In the genomic region with DNA sequence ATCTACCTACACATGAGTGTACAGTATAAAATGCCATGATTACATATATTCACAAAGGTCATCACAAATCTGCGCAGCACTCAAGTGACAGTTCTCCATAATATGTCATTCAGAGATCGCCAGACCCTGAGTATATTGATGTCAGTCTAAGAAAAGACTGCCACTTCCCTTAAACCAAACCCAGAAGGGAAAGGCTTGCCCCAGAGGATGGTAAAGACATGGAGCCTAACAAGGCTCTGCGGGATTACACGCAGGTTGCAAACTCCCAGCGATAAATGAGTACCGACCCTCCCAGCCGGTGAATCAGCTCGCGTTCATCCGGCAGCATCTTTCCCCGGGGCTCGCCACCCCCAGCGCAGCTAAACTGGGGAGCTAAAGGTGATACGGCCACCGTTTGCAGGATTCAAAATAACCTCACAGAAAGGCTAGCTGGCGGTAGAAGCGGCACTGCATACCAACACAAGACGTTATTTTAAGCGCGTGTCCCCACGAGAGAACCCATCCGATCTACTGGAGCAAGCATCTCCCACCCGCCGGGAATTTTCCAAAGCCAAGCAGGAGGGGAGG, we compare ENCODE assay signal across 8 cellular contexts. TPM values are rescaled to one million over a fixed set of nuclear protein-coding genes. Genes with fewer than 3 reads are reported as not detected.
DNase-seq lines count a peak whose midpoint lies in the region; ATAC-seq and TF ChIP-seq lines count a peak whose summit lies in the region.

No MANE protein-coding gene starts in this region.

- peak overlapping the region; percentile 83 for H3K27ac Mint-ChIP-seq in activated T-helper 1 cell treated with anti-CD3 and anti-CD28 coated beads, Interleukin-12 subunit alpha, Interleukin-12 subunit beta, Interleukin-2, Interleukin-4 antibody, amounts not matched to agents 30 ng/mL and 10 ng/mL and 1 ng/mL, durations not matched to agents 14 hours and 24 hours and 36 hours
- H3K27ac Mint-ChIP-seq in nephron progenitor cell, result no peak overlapping the region

- TF ChIP-seq CTCF in nephron progenitor cell (IDR thresholded peaks at IDR 0.05), result no peak
- TF ChIP-seq CTCF in thoracic aorta (IDR thresholded peaks at IDR 0.05), result no peak

- peaks cover 9 to 55% (median 46%) of the 10 kb centered on the region in 11 experiments; a peak in 18 of 22 replicates for H4K20me1 ChIP-seq in BLaER1 treated with 17β-estradiol and CSF1 and Interleukin-3, amounts not matched to agents 10 nM and 100 nM

- H3K4me2 ChIP-seq in BLaER1 treated with 17β-estradiol and CSF1 and Interleukin-3, amounts not matched to agents 10 nM and 100 nM, result peak overlapping the region; percentile 88 to 97 (median 91)

- peaks cover 17 to 23% (median 21%) of the 10 kb centered on the region in 11 experiments for H3K27me3 ChIP-seq in BLaER1 treated with 17β-estradiol and CSF1 and Interleukin-3, amounts not matched to agents 10 nM and 100 nM
- no peaks in the 10 kb centered on the region for H3K27me3 ChIP-seq in thoracic aorta (replicated peaks; ENCODE audit: insufficient read depth)

- H3K27me3 Mint-ChIP-seq in activated T-helper 1 cell treated with anti-CD3 and anti-CD28 coated beads, Interleukin-12 subunit alpha, Interleukin-12 subunit beta, Interleukin-2, Interleukin-4 antibody, amounts not matched to agents 30 ng/mL and 10 ng/mL and 1 ng/mL, durations not matched to agents 14 hours and 24 hours and 36 hours (ENCODE audit: insufficient read depth), result peaks cover 13% of the 10 kb centered on the region
- H3K27me3 Mint-ChIP-seq in nephron progenitor cell (ENCODE audit: low read depth, poor library complexity), result peaks cover 74% of the 10 kb centered on the region

- peak overlapping the region; percentile 75 to 95 (median 86) for H3K4me3 ChIP-seq in BLaER1 treated with 17β-estradiol and CSF1 and Interleukin-3, amounts not matched to agents 10 nM and 100 nM
- H3K4me3 ChIP-seq in thoracic aorta, result peak overlapping the region; percentile 95

- no peaks in the 10 kb centered on the region for H3K36me3 ChIP-seq in BLaER1 treated with 17β-estradiol and CSF1 and Interleukin-3, amounts not matched to agents 10 nM and 100 nM
- H3K36me3 ChIP-seq in thoracic aorta, result no peaks in the 10 kb centered on the region

- H3K9me3 ChIP-seq in BLaER1 treated with 17β-estradiol and CSF1 and Interleukin-3, amounts not matched to agents 10 nM and 100 nM (replicated peaks in 1 of 11), result no peaks in the 10 kb centered on the region
- no peaks in the 10 kb centered on the region for H3K9me3 ChIP-seq in thoracic aorta

- H3K9me3 Mint-ChIP-seq in activated T-helper 1 cell treated with anti-CD3 and anti-CD28 coated beads, Interleukin-12 subunit alpha, Interleukin-12 subunit beta, Interleukin-2, Interleukin-4 antibody, amounts not matched to agents 30 ng/mL and 10 ng/mL and 1 ng/mL, durations not matched to agents 14 hours and 24 hours and 36 hours, result no peaks in the 10 kb centered on the region
- no peaks in the 10 kb centered on the region for H3K9me3 Mint-ChIP-seq in nephron progenitor cell

- H3K36me3 Mint-ChIP-seq in activated T-helper 1 cell treated with anti-CD3 and anti-CD28 coated beads, Interleukin-12 subunit alpha, Interleukin-12 subunit beta, Interleukin-2, Interleukin-4 antibody, amounts not matched to agents 30 ng/mL and 10 ng/mL and 1 ng/mL, durations not matched to agents 14 hours and 24 hours and 36 hours (ENCODE audit: low read depth), result peaks cover 8% of the 10 kb centered on the region
- H3K36me3 Mint-ChIP-seq in nephron progenitor cell (ENCODE audit: low read depth), result no peaks in the 10 kb centered on the region

- DNase-seq in NCI-H524 treated with DMSO at 0.1 percent for 48 hours (lab: John Stamatoyannopoulos, UW), result peak; percentile 29
- DNase-seq in activated T-helper 1 cell treated with anti-CD3 and anti-CD28 coated beads, Interleukin-12 subunit alpha, Interleukin-12 subunit beta, Interleukin-2, Interleukin-4 antibody, amounts not matched to agents 30 ng/mL and 10 ng/mL and 1 ng/mL, durations not matched to agents 14 hours and 24 hours and 36 hours (ENCODE audit: low spot score), result peak; percentile 20
- DNase-seq in fibroblast of peridontal ligament (ENCODE audit: extremely low read depth), result peak; percentile 21
- no peak for DNase-seq in nephron progenitor cell
- DNase-seq in thoracic aorta (ENCODE audit: low spot score), result no peak
- DNase-seq in NCI-H1930 (lab: John Stamatoyannopoulos, UW), result no peak

- H3K27ac ChIP-seq in BLaER1 treated with 17β-estradiol and CSF1 and Interleukin-3, amounts not matched to agents 10 nM and 100 nM, result peak overlapping the region; percentile 53 to 86 (median 78); a peak in 21 of 22 replicates
- H3K27ac ChIP-seq in thoracic aorta, result peak overlapping the region; percentile 56 to 74

- H3K4me1 Mint-ChIP-seq in activated T-helper 1 cell treated with anti-CD3 and anti-CD28 coated beads, Interleukin-12 subunit alpha, Interleukin-12 subunit beta, Interleukin-2, Interleukin-4 antibody, amounts not matched to agents 30 ng/mL and 10 ng/mL and 1 ng/mL, durations not matched to agents 14 hours and 24 hours and 36 hours (ENCODE audit: low read depth), result peaks cover 34% of the 10 kb centered on the region
- H3K4me1 Mint-ChIP-seq in nephron progenitor cell, result peaks cover 7% of the 10 kb centered on the region

- H3K4me1 ChIP-seq in BLaER1 treated with 17β-estradiol and CSF1 and Interleukin-3, amounts not matched to agents 10 nM and 100 nM, result peaks cover 16 to 34% (median 19%) of the 10 kb centered on the region in 10 experiments
- peaks cover 10 to 23% of the 10 kb centered on the region in 2 donors for H3K4me1 ChIP-seq in thoracic aorta (ENCODE audit: control insufficient read depth in 1 of 2, low read depth in 2 of 2)

- intact Hi-C loops in activated T-helper 1 cell treated with anti-CD3 and anti-CD28 coated beads, Interleukin-12 subunit alpha, Interleukin-12 subunit beta, Interleukin-2, Interleukin-4 antibody, amounts not matched to agents 30 ng/mL and 10 ng/mL and 1 ng/mL, durations not matched to agents 14 hours and 24 hours and 36 hours (cut with micrococcal nuclease), result loop anchor here (1.0 to 5.0 kb wide), 4 partner anchors 46 to 272 kb away; no protein-coding TSS in a partner anchor

- ATAC-seq in GM21528 (IDR thresholded peaks at IDR 0.05; ENCODE audit: low FRiP score, unreplicated experiment) (peak; percentile 18), thoracic aorta (ENCODE audit: insufficient number of reproducible peaks, low FRiP score, low read depth) (no peak)

- peak overlapping the region; percentile 94 for H3K4me3 Mint-ChIP-seq in activated T-helper 1 cell treated with anti-CD3 and anti-CD28 coated beads, Interleukin-12 subunit alpha, Interleukin-12 subunit beta, Interleukin-2, Interleukin-4 antibody, amounts not matched to agents 30 ng/mL and 10 ng/mL and 1 ng/mL, durations not matched to agents 14 hours and 24 hours and 36 hours
- H3K4me3 Mint-ChIP-seq in nephron progenitor cell, result peak overlapping the region; percentile 90

- peak overlapping the region; percentile 78 to 90 (median 87) for H3K9ac ChIP-seq in BLaER1 treated with 17β-estradiol and CSF1 and Interleukin-3, amounts not matched to agents 10 nM and 100 nM

RNA-seq across cellular contexts. Expression of a gene that starts 0.7 kb away (rescaled TPM):
- total RNA-seq in activated T-helper 1 cell treated with anti-CD3 and anti-CD28 coated beads, Interleukin-12 subunit alpha, Interleukin-12 subunit beta, Interleukin-2, Interleukin-4 antibody, amounts not matched to agents 30 ng/mL and 10 ng/mL and 1 ng/mL, durations not matched to agents 14 hours and 24 hours and 36 hours, result 26.2 and 27.8 TPM in 2 replicates
- total RNA-seq in thoracic aorta, result 10 to 100 TPM; 37.6 to 58.8 TPM

RNA-seq across cellular contexts. Expression of a gene that starts 40.8 kb away (rescaled TPM):
- total RNA-seq in activated T-helper 1 cell treated with anti-CD3 and anti-CD28 coated beads, Interleukin-12 subunit alpha, Interleukin-12 subunit beta, Interleukin-2, Interleukin-4 antibody, amounts not matched to agents 30 ng/mL and 10 ng/mL and 1 ng/mL, durations not matched to agents 14 hours and 24 hours and 36 hours, result 195 and 216 TPM in 2 replicates
- 100 to 1,000 TPM; 102 to 172 TPM for total RNA-seq in thoracic aorta

Comparison
In these comparisons a context has a peak if more than half of its experiments do, and no peak if none do; other contexts are left out.
1. DNase-seq: peak in NCI-H524 treated with DMSO at 0.1 percent for 48 hours (single experiment), activated T-helper 1 cell treated with anti-CD3 and anti-CD28 coated beads, Interleukin-12 subunit alpha, Interleukin-12 subunit beta, Interleukin-2, Interleukin-4 antibody, amounts not matched to agents 30 ng/mL and 10 ng/mL and 1 ng/mL, durations not matched to agents 14 hours and 24 hours and 36 hours (single experiment) and fibroblast of peridontal ligament (single experiment); none in nephron progenitor cell (single experiment), thoracic aorta (single experiment) and NCI-H1930 (0 of 2).